In genomic region chr3:128799650-128800049, GRCh38 we compare ENCODE assay signal across 13 cellular contexts.
DNase-seq lines count a peak whose midpoint lies in the region; TF ChIP-seq lines count a peak whose summit lies in the region.
"Had no signal": no experiment of that assay in that cellular context is flagged by ENCODE, and none has a peak within 500 bp of the region (broad histone marks: within the 10 kb centered on the region; RNA-seq: fewer than 3 reads in every experiment).

No MANE protein-coding gene starts in this region.

- no peak overlapping the region for H3K27ac ChIP-seq in CD4-positive, alpha-beta memory T cell (ENCODE audit: low read depth, low read length)
- H3K27ac ChIP-seq in muscle layer of duodenum (ENCODE audit: low read length) (peak overlapping the region; percentile 1), WERI-Rb-1 (no peak overlapping the region)

- H3K4me3 ChIP-seq in CD4-positive, alpha-beta memory T cell (ENCODE audit: low read length in 2 of 2), result no peak overlapping the region
- no peak overlapping the region for H3K4me3 ChIP-seq in muscle layer of duodenum (ENCODE audit: low read depth in 1 of 2, low read length in 2 of 2)
- no peak overlapping the region for H3K4me3 ChIP-seq in WERI-Rb-1 (ENCODE audit: low read depth, low read length)
- H3K4me3 ChIP-seq: skin epidermis, suprapubic skin had no signal

- CTCF ChIA-PET in CD4-positive, alpha-beta memory T cell (lab: Charles Lee; ENCODE audit: partially characterized antibody), result interaction anchor here (1.0 to 10.3 kb wide), 9 partner anchors 10 to 191 kb away, joined by 3 to 186 read pairs (median 5); no protein-coding TSS in a partner anchor

- peaks cover 63% of the 10 kb centered on the region for H3K4me1 ChIP-seq in CD4-positive, alpha-beta memory T cell (ENCODE audit: insufficient read depth, low read length)
- H3K4me1 ChIP-seq in muscle layer of duodenum (ENCODE audit: control insufficient read depth in 1 of 2, insufficient read depth in 2 of 2, low read length in 2 of 2), result peaks cover 14 to 46% of the 10 kb centered on the region in 2 donors

- peaks cover 52 to 72% (median 60%) of the 10 kb centered on the region in 4 donors for H3K4me1 Mint-ChIP-seq in CD4-positive, alpha-beta memory T cell
- H3K4me1 Mint-ChIP-seq in HFFc6 (ENCODE audit: low read depth), result peaks cover 37% of the 10 kb centered on the region
- peaks cover 79% of the 10 kb centered on the region for H3K4me1 Mint-ChIP-seq in activated naive CD8-positive, alpha-beta T cell treated with anti-CD3 and anti-CD28 coated beads for 36 hours

- TF ChIP-seq CTCF in HFFc6 (IDR thresholded peaks at IDR 0.05), result no peak
- TF ChIP-seq CTCF in WERI-Rb-1 (IDR thresholded peaks at IDR 0.05; ENCODE audit: low read depth, low read length), result no peak

- peaks cover 37 to 60% of the 10 kb centered on the region in 2 donors for H3K36me3 Mint-ChIP-seq in CD4-positive, alpha-beta memory T cell
- peaks cover 40% of the 10 kb centered on the region for H3K36me3 Mint-ChIP-seq in HFFc6 (ENCODE audit: low read depth)
- H3K36me3 Mint-ChIP-seq in activated naive CD8-positive, alpha-beta T cell treated with anti-CD3 and anti-CD28 coated beads for 36 hours, result peaks cover 69% of the 10 kb centered on the region

- H3K27me3 ChIP-seq in CD4-positive, alpha-beta memory T cell (ENCODE audit: insufficient read depth, low read length), result no peaks in the 10 kb centered on the region
- H3K27me3 ChIP-seq in muscle layer of duodenum (ENCODE audit: low read depth, low read length) (no peaks in the 10 kb centered on the region), WERI-Rb-1 (ENCODE audit: insufficient read depth, low read depth, severe bottlenecking) (no peaks in the 10 kb centered on the region)
- H3K27me3 ChIP-seq: suprapubic skin had no signal

- H3K4me3 Mint-ChIP-seq in CD4-positive, alpha-beta memory T cell, result peak overlapping the region in 5 of 8 donors; percentile 12 to 70 (median 41)
- H3K4me3 Mint-ChIP-seq in HFFc6, result no peak overlapping the region
- H3K4me3 Mint-ChIP-seq in activated naive CD8-positive, alpha-beta T cell treated with anti-CD3 and anti-CD28 coated beads for 36 hours, result peak overlapping the region; percentile 77

- peaks cover 38% of the 10 kb centered on the region for H3K36me3 ChIP-seq in CD4-positive, alpha-beta memory T cell (ENCODE audit: insufficient read depth, low read length)
- H3K36me3 ChIP-seq in muscle layer of duodenum (ENCODE audit: control insufficient read depth in 1 of 2, insufficient read depth in 2 of 2, low read length in 2 of 2) (peaks cover 39 to 47% of the 10 kb centered on the region in 2 donors), WERI-Rb-1 (peaks cover 46% of the 10 kb centered on the region)

- H3K9me3 ChIP-seq in CD4-positive, alpha-beta memory T cell (ENCODE audit: control insufficient read depth in 1 of 2, low read length in 2 of 2), result no peaks in the 10 kb centered on the region
- no peaks in the 10 kb centered on the region for H3K9me3 ChIP-seq in muscle layer of duodenum (ENCODE audit: control insufficient read depth in 1 of 2, low read length in 2 of 2)
- no peaks in the 10 kb centered on the region for H3K9me3 ChIP-seq in WERI-Rb-1 (ENCODE audit: severe bottlenecking)
- H3K9me3 ChIP-seq: suprapubic skin had no signal

- intact Hi-C loops in CD4-positive, alpha-beta memory T cell (cut with micrococcal nuclease), result loop anchor here (5.0 kb wide), 1 partner anchor 48 kb away; no protein-coding TSS in a partner anchor

- POLR2A ChIA-PET in CD4-positive, alpha-beta memory T cell (lab: Charles Lee; ENCODE audit: partially characterized antibody), result interaction anchor here (0.9 to 3.0 kb wide), 6 partner anchors 9 to 119 kb away, joined by 3 to 30 read pairs (median 4); partner anchors contain the start of gene RAB7A

- no peak for DNase-seq in CD4-positive, alpha-beta memory T cell
- no peak for DNase-seq in HFFc6
- DNase-seq in activated naive CD8-positive, alpha-beta T cell treated with anti-CD3 and anti-CD28 coated beads for 36 hours, result no peak
- no peak for DNase-seq in NCI-H1105 (lab: John Stamatoyannopoulos, UW)
- no peak for DNase-seq in WERI-Rb-1
- no peak for DNase-seq in NCI-H2081 (lab: John Stamatoyannopoulos, UW)
- DNase-seq: NCI-H1694, NCI-H526, T-helper 9 cell had no signal

- no peaks in the 10 kb centered on the region for H3K27me3 Mint-ChIP-seq in CD4-positive, alpha-beta memory T cell
- no peaks in the 10 kb centered on the region; the same call in 1 of the 2 replicates for H3K27me3 Mint-ChIP-seq in HFFc6 (ENCODE audit: insufficient read depth)
- no peaks in the 10 kb centered on the region for H3K27me3 Mint-ChIP-seq in activated naive CD8-positive, alpha-beta T cell treated with anti-CD3 and anti-CD28 coated beads for 36 hours

- no peaks in the 10 kb centered on the region for H3K9me3 Mint-ChIP-seq in CD4-positive, alpha-beta memory T cell
- H3K9me3 Mint-ChIP-seq in HFFc6, result no peaks in the 10 kb centered on the region
- peaks cover 3% of the 10 kb centered on the region for H3K9me3 Mint-ChIP-seq in activated naive CD8-positive, alpha-beta T cell treated with anti-CD3 and anti-CD28 coated beads for 36 hours
- H3K9me3 Mint-ChIP-seq: neural crest cell had no signal

- H3K27ac Mint-ChIP-seq in CD4-positive, alpha-beta memory T cell, result peak overlapping the region; percentile 75 to 92 (median 91)
- peak overlapping the region; percentile 21; the same call in 1 of the 2 replicates for H3K27ac Mint-ChIP-seq in HFFc6
- peak overlapping the region; percentile 100 for H3K27ac Mint-ChIP-seq in activated naive CD8-positive, alpha-beta T cell treated with anti-CD3 and anti-CD28 coated beads for 36 hours

Comparison
In these comparisons a context has a peak if more than half of its experiments do, and no peak if none do; other contexts are left out.
1. H3K27ac Mint-ChIP-seq: peak in every context shown above with its lines; median percentile 100 in activated naive CD8-positive, alpha-beta T cell treated with anti-CD3 and anti-CD28 coated beads for 36 hours; 91 in CD4-positive, alpha-beta memory T cell; 21 in HFFc6.